In genomic region chr20:51306521-51307358, GRCh38 we compare ENCODE assay signal across 8 cellular contexts.
DNase-seq lines count a peak whose midpoint lies in the region; ATAC-seq and TF ChIP-seq lines count a peak whose summit lies in the region.

No MANE protein-coding gene starts in this region.

- H3K27me3 Mint-ChIP-seq in activated T-helper 1 cell treated with anti-CD3 and anti-CD28 coated beads, Interleukin-12 subunit alpha, Interleukin-12 subunit beta, Interleukin-2, Interleukin-4 antibody, amounts not matched to agents 30 ng/mL and 10 ng/mL and 1 ng/mL, durations not matched to agents 14 hours and 24 hours and 36 hours (ENCODE audit: insufficient read depth): peaks cover 23% of the 10 kb centered on the region

- peaks cover 0 to 8% of the 10 kb centered on the region in 2 donors for H3K4me1 ChIP-seq in thoracic aorta (ENCODE audit: control insufficient read depth in 1 of 2, low read depth in 2 of 2)

- no peak overlapping the region for H3K4me3 Mint-ChIP-seq in activated T-helper 1 cell treated with anti-CD3 and anti-CD28 coated beads, Interleukin-12 subunit alpha, Interleukin-12 subunit beta, Interleukin-2, Interleukin-4 antibody, amounts not matched to agents 30 ng/mL and 10 ng/mL and 1 ng/mL, durations not matched to agents 14 hours and 24 hours and 36 hours

- peak; percentile 81 for TF ChIP-seq CTCF in thoracic aorta (IDR thresholded peaks at IDR 0.05)

- DNase-seq in NCI-H748 (lab: John Stamatoyannopoulos, UW; ENCODE audit: unreplicated experiment) (peak; percentile 30), NCI-H748 treated with DMSO at 0.1 percent for 48 hours (lab: John Stamatoyannopoulos, UW) (no peak), HuH-7.5 (ENCODE audit: low spot score) (peak; percentile 87), RPMI7951 (ENCODE audit: low read depth) (peak; percentile 72), fibroblast of the conjunctiva (ENCODE audit: low read depth) (peak; percentile 27), occipital lobe (lab: John Stamatoyannopoulos, UW) (peak; percentile 44), thoracic aorta (ENCODE audit: low spot score) (peak; percentile 13)
- peak; percentile 49 for DNase-seq in activated T-helper 1 cell treated with anti-CD3 and anti-CD28 coated beads, Interleukin-12 subunit alpha, Interleukin-12 subunit beta, Interleukin-2, Interleukin-4 antibody, amounts not matched to agents 30 ng/mL and 10 ng/mL and 1 ng/mL, durations not matched to agents 14 hours and 24 hours and 36 hours (ENCODE audit: low spot score)

- peaks cover 7% of the 10 kb centered on the region for H3K4me1 Mint-ChIP-seq in activated T-helper 1 cell treated with anti-CD3 and anti-CD28 coated beads, Interleukin-12 subunit alpha, Interleukin-12 subunit beta, Interleukin-2, Interleukin-4 antibody, amounts not matched to agents 30 ng/mL and 10 ng/mL and 1 ng/mL, durations not matched to agents 14 hours and 24 hours and 36 hours (ENCODE audit: low read depth)

- no peak overlapping the region for H3K27ac ChIP-seq in thoracic aorta

- ATAC-seq in thoracic aorta (ENCODE audit: insufficient number of reproducible peaks, low FRiP score, low read depth): no peak

- no peaks in the 10 kb centered on the region for H3K36me3 Mint-ChIP-seq in activated T-helper 1 cell treated with anti-CD3 and anti-CD28 coated beads, Interleukin-12 subunit alpha, Interleukin-12 subunit beta, Interleukin-2, Interleukin-4 antibody, amounts not matched to agents 30 ng/mL and 10 ng/mL and 1 ng/mL, durations not matched to agents 14 hours and 24 hours and 36 hours (ENCODE audit: low read depth)

- no peaks in the 10 kb centered on the region for H3K9me3 ChIP-seq in thoracic aorta

- no peaks in the 10 kb centered on the region for H3K36me3 ChIP-seq in thoracic aorta

- no peaks in the 10 kb centered on the region for H3K9me3 Mint-ChIP-seq in activated T-helper 1 cell treated with anti-CD3 and anti-CD28 coated beads, Interleukin-12 subunit alpha, Interleukin-12 subunit beta, Interleukin-2, Interleukin-4 antibody, amounts not matched to agents 30 ng/mL and 10 ng/mL and 1 ng/mL, durations not matched to agents 14 hours and 24 hours and 36 hours

- H3K4me3 ChIP-seq in thoracic aorta: no peak overlapping the region

- no peaks in the 10 kb centered on the region for H3K27me3 ChIP-seq in thoracic aorta (replicated peaks; ENCODE audit: insufficient read depth)

- H3K27ac Mint-ChIP-seq in activated T-helper 1 cell treated with anti-CD3 and anti-CD28 coated beads, Interleukin-12 subunit alpha, Interleukin-12 subunit beta, Interleukin-2, Interleukin-4 antibody, amounts not matched to agents 30 ng/mL and 10 ng/mL and 1 ng/mL, durations not matched to agents 14 hours and 24 hours and 36 hours: no peak overlapping the region

- intact Hi-C loops in activated T-helper 1 cell treated with anti-CD3 and anti-CD28 coated beads, Interleukin-12 subunit alpha, Interleukin-12 subunit beta, Interleukin-2, Interleukin-4 antibody, amounts not matched to agents 30 ng/mL and 10 ng/mL and 1 ng/mL, durations not matched to agents 14 hours and 24 hours and 36 hours (cut with micrococcal nuclease): loop anchor here (1.0 to 2.0 kb wide), 5 partner anchors 86 to 512 kb away; partner anchors contain the start of gene BCAS4
